In the genomic region with DNA sequence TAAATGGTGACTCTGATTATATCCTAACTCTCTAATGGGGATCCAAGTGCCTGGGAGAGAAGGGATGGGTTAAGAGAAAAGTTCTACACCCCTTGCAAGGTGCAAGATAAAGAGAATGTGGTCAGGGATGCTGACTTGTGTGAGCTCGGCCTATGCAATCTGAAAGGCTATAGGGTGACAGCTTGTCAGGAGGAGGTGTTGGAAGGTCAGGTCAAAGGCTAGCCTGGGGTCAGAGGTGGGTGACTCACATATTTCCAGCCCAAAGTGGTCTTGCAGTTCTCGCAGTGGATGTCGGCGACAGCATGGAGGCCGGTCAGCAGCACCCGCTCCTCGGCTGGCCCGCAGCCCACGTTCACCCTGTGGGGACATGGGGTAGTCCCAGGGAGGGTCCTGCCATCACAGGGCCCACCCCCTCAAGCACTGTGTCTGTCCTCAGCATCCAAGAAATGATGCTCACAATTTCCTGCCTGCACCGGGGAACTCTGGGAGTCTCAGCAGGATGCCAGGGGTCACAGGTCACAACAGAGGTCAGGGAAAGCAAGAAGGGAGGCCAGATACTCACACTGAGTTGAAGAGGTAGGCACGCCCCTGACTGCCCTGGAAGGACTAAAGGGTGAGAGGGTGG, we compare ENCODE assay signal across 9 cellular contexts. TPM values are rescaled to one million over a fixed set of nuclear protein-coding genes. Genes with fewer than 3 reads are reported as not detected.
DNase-seq lines count a peak whose midpoint lies in the region; ATAC-seq and TF ChIP-seq lines count a peak whose summit lies in the region.
"Had no signal": no experiment of that assay in that cellular context is flagged by ENCODE, and none has a peak within 500 bp of the region (broad histone marks: within the 10 kb centered on the region; RNA-seq: fewer than 3 reads in every experiment).

No MANE protein-coding gene starts in this region.

- intact Hi-C loops in OCI-LY7 (cut with micrococcal nuclease; ENCODE audit: unreplicated experiment) = loop anchor here (10.0 kb wide), 1 partner anchor 310 kb away; a partner anchor contains a TSS

- peaks cover 39% of the 10 kb centered on the region for H3F3A ChIP-seq in neural progenitor cell (ENCODE audit: low read depth)

- H3K4me3 ChIP-seq in AG09309 (ENCODE audit: control insufficient read depth, low read depth, low read length) (peak overlapping the region; percentile 74), OCI-LY7 (ENCODE audit: low read depth, low read length, poor library complexity, severe bottlenecking) (peak overlapping the region; percentile 66), endodermal cell (ENCODE audit: low read length) (no peak overlapping the region), neural progenitor cell (no peak overlapping the region)

- H3K27me3 ChIP-seq in endodermal cell (ENCODE audit: control insufficient read depth, insufficient read depth, low read length, poor library complexity, severe bottlenecking) (no peaks in the 10 kb centered on the region), neural progenitor cell (no peaks in the 10 kb centered on the region)

- peak overlapping the region; percentile 94 for H3K4me2 ChIP-seq in OCI-LY7 (ENCODE audit: low read length)
- peak overlapping the region; percentile 76 for H3K4me2 ChIP-seq in neural progenitor cell

- no peak overlapping the region for H3K27ac ChIP-seq in OCI-LY7 (ENCODE audit: low read depth, low read length, poor library complexity, severe bottlenecking)
- no peak overlapping the region for H3K27ac ChIP-seq in endodermal cell (ENCODE audit: low read depth, low read length)
- H3K27ac ChIP-seq in neural progenitor cell = no peak overlapping the region

- peaks cover 35% of the 10 kb centered on the region for H3K4me1 ChIP-seq in OCI-LY7 (ENCODE audit: insufficient read depth, low read length, poor library complexity, severe bottlenecking)
- no peaks in the 10 kb centered on the region for H3K4me1 ChIP-seq in endodermal cell (ENCODE audit: control insufficient read depth, insufficient read depth, low read length)
- peaks cover 25% of the 10 kb centered on the region for H3K4me1 ChIP-seq in neural progenitor cell

- H4K20me1 ChIP-seq in OCI-LY7 (ENCODE audit: insufficient read depth, low read length) (no peaks in the 10 kb centered on the region), neural progenitor cell (ENCODE audit: low read depth) (peaks cover 26% of the 10 kb centered on the region)

- H3K9me3 ChIP-seq in OCI-LY7 (ENCODE audit: low read length) = peaks cover 23% of the 10 kb centered on the region
- H3K9me3 ChIP-seq in endodermal cell (ENCODE audit: control insufficient read depth, low read length) = peaks cover 25% of the 10 kb centered on the region
- no peaks in the 10 kb centered on the region for H3K9me3 ChIP-seq in neural progenitor cell (ENCODE audit: low read depth)

- WGBS in endodermal cell (ENCODE audit: insufficient coverage in 1 of 2, insufficient read length in 1 of 2), 2 experiments = 89 to 91% methylated on average over 8 to 11 of the region's 11 CpGs

- H3K36me3 ChIP-seq in OCI-LY7 (ENCODE audit: insufficient read depth, low read length) = peaks cover 6% of the 10 kb centered on the region; the same call in 1 of the 2 replicates
- H3K36me3 ChIP-seq in endodermal cell (ENCODE audit: control insufficient read depth, insufficient read depth, low read length) = no peaks in the 10 kb centered on the region
- H3K36me3 ChIP-seq in neural progenitor cell = no peaks in the 10 kb centered on the region

- no TSS peak for BruUV-seq in OCI-LY7 (replicated peaks; lab: Mats Ljungman, UMichigan)

- DNase-seq in AG09309 (ENCODE audit: low read depth) (no peak), OCI-LY7 (ENCODE audit: low spot score) (no peak), endodermal cell (no peak), neural progenitor cell (ENCODE audit: low spot score) (peak; percentile 12), inferior parietal cortex (ENCODE audit: extremely low spot score) (no peak), HUDEP-2 (lab: John Stamatoyannopoulos, UW; ENCODE audit: unreplicated experiment in 76 of 76) (no peak), CD1c-positive myeloid dendritic cell (ENCODE audit: extremely low spot score) (no peak)
- DNase-seq: stimulated activated CD4-positive, alpha-beta T cell treated with anti-CD3 and anti-CD28 coated beads, Interleukin-1b, Interleukin-23, amount 100 ng/mL, for 48 hours had no signal

- H3K36me3 Mint-ChIP-seq in endodermal cell (ENCODE audit: low read depth) (peaks cover 26% of the 10 kb centered on the region), neural progenitor cell (peaks cover 17% of the 10 kb centered on the region)

- no peak overlapping the region for H2AFZ ChIP-seq in OCI-LY7 (ENCODE audit: low read length)
- no peak overlapping the region for H2AFZ ChIP-seq in neural progenitor cell (replicated peaks)

- H3K9me3 Mint-ChIP-seq in endodermal cell (peaks cover 29% of the 10 kb centered on the region), neural progenitor cell (peaks cover 20% of the 10 kb centered on the region)

- H3K9ac ChIP-seq in endodermal cell (ENCODE audit: extremely low read depth, low read length, poor library complexity, severe bottlenecking) (no peak overlapping the region), neural progenitor cell (no peak overlapping the region)

- no peak for TF ChIP-seq CTCF in AG09309 (IDR thresholded peaks at IDR 0.05; ENCODE audit: control insufficient read depth, insufficient read depth, low read depth, low read length, missing control alignments)
- TF ChIP-seq CTCF in OCI-LY7 (conservative IDR thresholded peaks at IDR 0.05; ENCODE audit: low read length) = no peak
- TF ChIP-seq CTCF in endodermal cell (conservative IDR thresholded peaks at IDR 0.05) = no peak
- TF ChIP-seq CTCF in neural progenitor cell (IDR thresholded peaks at IDR 0.05) = no peak

- H3K27me3 Mint-ChIP-seq in endodermal cell (ENCODE audit: insufficient read depth) (no peaks in the 10 kb centered on the region), neural progenitor cell (ENCODE audit: insufficient read depth, low read depth) (peaks cover 3% of the 10 kb centered on the region)

- peak overlapping the region; percentile 68 for H3K4me3 Mint-ChIP-seq in endodermal cell
- peak overlapping the region; percentile 87 for H3K4me3 Mint-ChIP-seq in neural progenitor cell

- H3K79me2 ChIP-seq in OCI-LY7 (ENCODE audit: insufficient read depth, low read depth, low read length) (no peaks in the 10 kb centered on the region), neural progenitor cell (ENCODE audit: low read depth) (peaks cover 29% of the 10 kb centered on the region)

- H3K9me2 ChIP-seq in OCI-LY7 (ENCODE audit: insufficient read depth, low read length) = no peaks in the 10 kb centered on the region

- H3K27ac Mint-ChIP-seq in endodermal cell (peak overlapping the region; percentile 72), neural progenitor cell (no peak overlapping the region)

- ATAC-seq in GM21529 (IDR thresholded peaks at IDR 0.05; ENCODE audit: unreplicated experiment) = no peak

- CTCF ChIA-PET in OCI-LY7 (lab: Charles Lee; ENCODE audit: unreplicated experiment) = no interaction called here

- H3K4me1 Mint-ChIP-seq in endodermal cell (peaks cover 19% of the 10 kb centered on the region), neural progenitor cell (peaks cover 46% of the 10 kb centered on the region)

- POLR2A ChIA-PET in OCI-LY7 (lab: Charles Lee) = no interaction called here

RNA-seq across cellular contexts. Expression of a gene that starts 1.4 kb away (rescaled TPM):
- 17.5 and 18.6 TPM in 2 replicates for total RNA-seq in OCI-LY7 (2014; rRNA removed; shearing (Covaris generic))
- total RNA-seq in OCI-LY7 (2022) (34.5 and 50.6 TPM in 2 replicates), endodermal cell (10 to 100 TPM; 42.0 to 57.2 TPM), neural progenitor cell (ENCODE audit: low replicate concordance) (6.8 and 30.7 TPM in 2 replicates)
- polyA plus RNA-seq in endodermal cell (2013, experiment 1 of 2) = 39.8 TPM
- polyA plus RNA-seq in endodermal cell (2013, experiment 2 of 2) = 36.9 TPM

RNA-seq across cellular contexts. Expression of a gene that starts 2.9 kb away (rescaled TPM):
- 0.77 and 1.4 TPM in 2 replicates for total RNA-seq in OCI-LY7 (2014; rRNA removed; shearing (Covaris generic))
- total RNA-seq in OCI-LY7 (2022) (3.7 and 4.5 TPM in 2 replicates), endodermal cell (1 to 10 TPM; 3.0 to 6.3 TPM), neural progenitor cell (ENCODE audit: low replicate concordance) (0.39 and 2.8 TPM in 2 replicates)
- polyA plus RNA-seq in endodermal cell (2013, experiment 1 of 2) = 3.4 TPM
- 3.1 TPM for polyA plus RNA-seq in endodermal cell (2013, experiment 2 of 2)

RNA-seq across cellular contexts. Expression of a gene that starts 18.7 kb away (rescaled TPM):
- 1.8 and 2.0 TPM in 2 replicates for total RNA-seq in OCI-LY7 (2014; rRNA removed; shearing (Covaris generic))
- 5.0 and 5.2 TPM in 2 replicates for total RNA-seq in OCI-LY7 (2022)
- total RNA-seq in endodermal cell = 1 to 10 TPM; 2.7 to 6.5 TPM
- polyA plus RNA-seq in endodermal cell (2013, experiment 1 of 2) = 5.8 TPM
- polyA plus RNA-seq in endodermal cell (2013, experiment 2 of 2) = 4.1 TPM
- 0.12 and 0.13 TPM in 2 replicates for total RNA-seq in neural progenitor cell (ENCODE audit: low replicate concordance)

RNA-seq across cellular contexts. Expression of a gene that starts 18.9 kb away (rescaled TPM):
- total RNA-seq in OCI-LY7 (2014; rRNA removed; shearing (Covaris generic)) = 137 and 144 TPM in 2 replicates
- total RNA-seq in OCI-LY7 (2022) = 124 and 130 TPM in 2 replicates
- 100 to 1,000 TPM; 150 to 151 TPM for total RNA-seq in endodermal cell
- 140 TPM for polyA plus RNA-seq in endodermal cell (2013, experiment 1 of 2)
- 132 TPM for polyA plus RNA-seq in endodermal cell (2013, experiment 2 of 2)
- 93.3 and 166 TPM in 2 replicates for total RNA-seq in neural progenitor cell (ENCODE audit: low replicate concordance)

RNA-seq across cellular contexts. Expression of a gene that starts 28.4 kb away (rescaled TPM):
- 9.9 and 25.3 TPM in 2 replicates for total RNA-seq in OCI-LY7 (2014; rRNA removed; shearing (Covaris generic))
- total RNA-seq in OCI-LY7 (2022) (30.1 and 34.6 TPM in 2 replicates), endodermal cell (10 to 100 TPM; 53.8 to 62.0 TPM), neural progenitor cell (ENCODE audit: low replicate concordance) (20.9 and 41.1 TPM in 2 replicates)
- 72.1 TPM for polyA plus RNA-seq in endodermal cell (2013, experiment 1 of 2)
- polyA plus RNA-seq in endodermal cell (2013, experiment 2 of 2) = 60.5 TPM

Comparison
In these comparisons a context has a peak if more than half of its experiments do, and no peak if none do; other contexts are left out.
1. H3K4me3 ChIP-seq: peak in AG09309 (single experiment) and OCI-LY7 (single experiment); none in endodermal cell (single experiment) and neural progenitor cell (single experiment).